In genomic region chr16:4085405-4085970, GRCh38 we compare ENCODE assay signal across 15 cellular contexts.
"Had no signal": no experiment of that assay in that cellular context is flagged by ENCODE, and none has a peak within 500 bp of the region (broad histone marks: within the 10 kb centered on the region; RNA-seq: fewer than 3 reads in every experiment).

No MANE protein-coding gene starts in this region.

- H3K27me3 ChIP-seq: hepatocyte, tibial artery had no signal

- H2AFZ ChIP-seq: hepatocyte had no signal

- H3K36me3 ChIP-seq: tibial artery had no signal

- DNase-seq: activated CD4-positive, alpha-beta T cell treated with anti-CD3 and anti-CD28 coated beads, Interleukin-2, amount 10 ng/mL, durations not matched to agents 7 days and 5 days; activated CD4-positive, CD25-positive, alpha-beta regulatory T cell; activated T-cell treated with anti-CD3 and anti-CD28 coated beads for 4 hours; central memory CD4-positive, alpha-beta T cell; cortex of kidney; effector memory CD4-positive, alpha-beta T cell; mammary epithelial cell; nephron progenitor cell; stimulated activated CD4-positive, alpha-beta T cell treated with anti-CD3 and anti-CD28 coated beads, Interleukin-15, amount 100 ng/mL, for 24 hours; stimulated activated CD4-positive, alpha-beta T cell treated with anti-CD3 and anti-CD28 coated beads, Interleukin-4, amount 100 ng/mL, for 4 hours; T-helper 2 cell; tibial artery had no signal

- H3K9me3 ChIP-seq: tibial artery had no signal

- H3K27ac ChIP-seq: epithelial cell of prostate, hepatocyte, tibial artery had no signal

- H3K4me3 ChIP-seq: hepatocyte, tibial artery had no signal

- H3K4me2 ChIP-seq: hepatocyte had no signal

- FAIRE-seq: TTC549 had no signal
